In genomic region chr17:29178750-29179231, GRCh38 we compare ENCODE assay signal across 2 cellular contexts.
TF ChIP-seq lines count a peak whose summit lies in the region.

No MANE protein-coding gene starts in this region.

TF ChIP-seq in GM12878, 131 proteins besides CTCF, POLR2A, EP300 and RAD21:
- TF ChIP-seq REST (IDR thresholded peaks at IDR 0.05; ENCODE audit: low read depth, low read length) (no peak), EZH2 (IDR thresholded peaks at IDR 0.05; ENCODE audit: borderline replicate concordance, control insufficient read depth, low read depth, low read length) (no peak), CEBPZ (IDR thresholded peaks at IDR 0.05; ENCODE audit: low read depth, low read length) (no peak), MYC (IDR thresholded peaks at IDR 0.05; ENCODE audit: insufficient read depth, insufficient read length, insufficient replicate concordance, low read length, severe bottlenecking) (no peak), ZNF687 (IDR thresholded peaks at IDR 0.05) (no peak), ZBTB33 (IDR thresholded peaks at IDR 0.05) (no peak)
TF ChIP-seq in GM12878: peak in this region for 0.

TF ChIP-seq in liver, 16 proteins besides CTCF, POLR2A, EP300 and RAD21 (continued from another document):
- TF ChIP-seq GABPA (IDR thresholded peaks at IDR 0.05 in 1 of 2, conservative IDR thresholded peaks at IDR 0.05 in 1 of 2): peak in 1 of 2 donors; percentile 29
